20 cellular contexts compared by ENCODE assay signal in the genomic region with DNA sequence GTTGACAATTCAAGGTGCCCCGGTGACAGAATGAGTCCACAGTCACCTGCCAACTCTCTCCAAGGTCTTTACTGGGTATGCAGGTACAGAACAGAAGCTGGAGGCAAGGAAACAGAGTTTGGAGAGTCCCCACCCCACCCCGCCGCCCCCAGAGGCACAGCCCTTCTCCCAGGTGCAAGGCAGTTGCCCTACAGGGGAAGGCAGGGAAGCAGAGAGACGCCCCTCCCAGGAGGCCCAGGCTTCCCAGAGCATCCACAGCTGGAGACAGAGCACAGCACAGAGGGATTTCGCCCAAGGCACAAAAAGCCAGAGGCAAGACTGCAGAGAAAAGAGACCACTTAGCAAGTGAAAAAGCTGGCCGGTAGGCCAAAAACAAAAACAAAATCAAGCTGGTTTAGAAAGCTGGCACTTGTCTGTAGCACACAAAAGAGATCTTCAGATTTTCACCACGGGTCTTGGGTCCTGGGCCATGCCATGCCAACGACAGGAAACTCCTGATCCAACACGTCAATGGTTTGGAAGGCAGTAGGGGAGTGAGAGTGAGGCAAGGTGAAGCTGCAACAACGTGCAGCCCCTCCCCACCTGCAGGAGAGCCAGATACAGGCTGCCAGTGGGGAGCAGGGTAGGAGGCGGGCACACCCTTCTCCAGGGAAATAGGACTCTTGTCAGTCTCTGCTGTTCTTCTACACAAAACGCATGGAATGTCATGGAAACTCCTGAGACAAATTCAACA.
DNase-seq lines count a peak whose midpoint lies in the region; TF ChIP-seq lines count a peak whose summit lies in the region.
"Had no signal": no experiment of that assay in that cellular context is flagged by ENCODE, and none has a peak within 500 bp of the region (broad histone marks: within the 10 kb centered on the region; RNA-seq: fewer than 3 reads in every experiment).

No MANE protein-coding gene starts in this region.

- H3K36me3 Mint-ChIP-seq in CD8-positive, alpha-beta memory T cell = peaks cover 0 to 5% (median 4%) of the 10 kb centered on the region in 3 donors
- H3K36me3 Mint-ChIP-seq in HFFc6 (ENCODE audit: low read depth) (peaks cover 81% of the 10 kb centered on the region), nephron progenitor cell (ENCODE audit: low read depth) (peaks cover 66% of the 10 kb centered on the region), progenitor cell of endocrine pancreas (ENCODE audit: insufficient read depth) (peaks cover 11% of the 10 kb centered on the region)

- H3K27me3 ChIP-seq in CD8-positive, alpha-beta memory T cell (ENCODE audit: insufficient read depth, low read length, poor library complexity, severe bottlenecking) = no peaks in the 10 kb centered on the region
- H3K27me3 ChIP-seq: foreskin keratinocyte, pancreas, SJSA1, suprapubic skin had no signal

- H3K9me3 ChIP-seq in CD8-positive, alpha-beta memory T cell (ENCODE audit: low read length) = no peaks in the 10 kb centered on the region
- H3K9me3 ChIP-seq: pancreas, SJSA1, suprapubic skin had no signal

- DNase-seq in CD8-positive, alpha-beta memory T cell = no peak
- DNase-seq in HFFc6 (no peak), nephron progenitor cell (no peak), cortex of kidney (lab: John Stamatoyannopoulos, UW) (no peak), GM13977 (ENCODE audit: low spot score) (no peak), progenitor cell of endocrine pancreas (ENCODE audit: low spot score, unreplicated experiment) (no peak)
- DNase-seq: activated gamma-delta T cell treated with Interleukin-2 at 50 U/mL for 16 hours; foreskin keratinocyte; GDM1; NCI-H82; pancreas; PC-9; stimulated activated CD4-positive, alpha-beta T cell treated with anti-CD3 and anti-CD28 coated beads, Interleukin-2, amount 100 ng/mL, for 48 hours had no signal

- peak overlapping the region in 3 of 7 donors; percentile 19 to 36 (median 34) for H3K4me3 Mint-ChIP-seq in CD8-positive, alpha-beta memory T cell
- peak overlapping the region; percentile 40; the same call in 1 of the 2 replicates for H3K4me3 Mint-ChIP-seq in HFFc6
- peak overlapping the region; percentile 7 for H3K4me3 Mint-ChIP-seq in nephron progenitor cell
- H3K4me3 Mint-ChIP-seq in progenitor cell of endocrine pancreas (ENCODE audit: low read depth) = no peak overlapping the region
- H3K4me3 Mint-ChIP-seq: B cell; dendritic cell treated with granulocyte-macrophage colony-stimulating factor and Interleukin-4, amounts not matched to agents 40 ng/mL and 50 ng/mL, for 4 days had no signal

- H3K4me1 ChIP-seq in CD8-positive, alpha-beta memory T cell (ENCODE audit: insufficient read depth, low read length) = peaks cover 29% of the 10 kb centered on the region

- H3K27ac ChIP-seq in CD8-positive, alpha-beta memory T cell (ENCODE audit: low read depth, low read length) = no peak overlapping the region
- peak overlapping the region; percentile 11 for H3K27ac ChIP-seq in cingulate gyrus (ENCODE audit: low read depth, low read length)
- H3K27ac ChIP-seq: epithelial cell of prostate, foreskin keratinocyte, pancreas, PC-9, SJSA1, suprapubic skin had no signal

- no peaks in the 10 kb centered on the region for H3K9me3 Mint-ChIP-seq in CD8-positive, alpha-beta memory T cell
- no peaks in the 10 kb centered on the region for H3K9me3 Mint-ChIP-seq in HFFc6
- peaks cover 8% of the 10 kb centered on the region for H3K9me3 Mint-ChIP-seq in nephron progenitor cell
- no peaks in the 10 kb centered on the region for H3K9me3 Mint-ChIP-seq in progenitor cell of endocrine pancreas (ENCODE audit: low read depth)
- H3K9me3 Mint-ChIP-seq: dendritic cell treated with granulocyte-macrophage colony-stimulating factor and Interleukin-4, amounts not matched to agents 40 ng/mL and 50 ng/mL, for 4 days had no signal

- H3K27me3 Mint-ChIP-seq in CD8-positive, alpha-beta memory T cell = peaks cover 0 to 5% of the 10 kb centered on the region in 2 donors
- H3K27me3 Mint-ChIP-seq in HFFc6 (ENCODE audit: insufficient read depth) (peaks cover 27% of the 10 kb centered on the region), nephron progenitor cell (ENCODE audit: low read depth, poor library complexity) (peaks cover 3% of the 10 kb centered on the region), progenitor cell of endocrine pancreas (no peaks in the 10 kb centered on the region)

- POLR2A ChIA-PET in CD8-positive, alpha-beta memory T cell (lab: Charles Lee) = interaction anchor here (0.6 to 0.7 kb wide), 2 partner anchors 15 to 117 kb away, joined by 3 to 4 read pairs; no protein-coding TSS in a partner anchor

- in situ Hi-C loops in GM13977 (cut with MboI; ENCODE audit: low pct_unique_long_range_greater_than_20kb, low sequenced_read_pairs, unreplicated experiment) = no loop called here

- peaks cover 38 to 55% (median 53%) of the 10 kb centered on the region in 3 donors for H3K4me1 Mint-ChIP-seq in CD8-positive, alpha-beta memory T cell
- H3K4me1 Mint-ChIP-seq in HFFc6 (ENCODE audit: low read depth) = peaks cover 97% of the 10 kb centered on the region
- peaks cover 93% of the 10 kb centered on the region for H3K4me1 Mint-ChIP-seq in nephron progenitor cell
- peaks cover 21% of the 10 kb centered on the region for H3K4me1 Mint-ChIP-seq in progenitor cell of endocrine pancreas (ENCODE audit: low read depth)
- H3K4me1 Mint-ChIP-seq: B cell had no signal

- peak overlapping the region in 7 of 8 donors; percentile 19 to 91 (median 79) for H3K27ac Mint-ChIP-seq in CD8-positive, alpha-beta memory T cell
- H3K27ac Mint-ChIP-seq in HFFc6 (peak overlapping the region; percentile 62), nephron progenitor cell (peak overlapping the region; percentile 56), progenitor cell of endocrine pancreas (no peak overlapping the region)
- H3K27ac Mint-ChIP-seq: B cell; dendritic cell treated with granulocyte-macrophage colony-stimulating factor and Interleukin-4, amounts not matched to agents 40 ng/mL and 50 ng/mL, for 4 days had no signal

- CTCF ChIA-PET in CD8-positive, alpha-beta memory T cell (lab: Charles Lee) = interaction anchor here (1.0 to 2.8 kb wide), 4 partner anchors 18 to 49 kb away, joined by 3 to 25 read pairs (median 7); no protein-coding TSS in a partner anchor

- no peak overlapping the region for H3K4me3 ChIP-seq in CD8-positive, alpha-beta memory T cell (ENCODE audit: low read length)
- H3K4me3 ChIP-seq: GM12878, pancreas, PC-9, SJSA1, suprapubic skin had no signal

- TF ChIP-seq CTCF in HFFc6 (IDR thresholded peaks at IDR 0.05) (no peak), nephron progenitor cell (IDR thresholded peaks at IDR 0.05) (no peak), GM13977 (IDR thresholded peaks at IDR 0.05; ENCODE audit: extremely low read depth, insufficient read depth, missing control alignments) (no peak), progenitor cell of endocrine pancreas (IDR thresholded peaks at IDR 0.05; ENCODE audit: unreplicated experiment) (no peak)

- no peaks in the 10 kb centered on the region for H3K36me3 ChIP-seq in CD8-positive, alpha-beta memory T cell (ENCODE audit: insufficient read depth, low read length)
- H3K36me3 ChIP-seq: pancreas, suprapubic skin had no signal
